17 cellular contexts compared by ENCODE assay signal in genomic region chr19:35232912-35233311, GRCh38. TPM values are rescaled to one million over a fixed set of nuclear protein-coding genes. Genes with fewer than 3 reads are reported as not detected.
DNase-seq lines count a peak whose midpoint lies in the region; ATAC-seq lines count a peak whose summit lies in the region.
"Had no signal": no experiment of that assay in that cellular context is flagged by ENCODE, and none has a peak within 500 bp of the region (broad histone marks: within the 10 kb centered on the region; RNA-seq: fewer than 3 reads in every experiment).

No MANE protein-coding gene starts in this region.

- H3K4me1 Mint-ChIP-seq in central memory CD8-positive, alpha-beta T cell: no peaks in the 10 kb centered on the region

- H3K27me3 Mint-ChIP-seq in central memory CD8-positive, alpha-beta T cell: peaks cover 9% of the 10 kb centered on the region

- no peak for ATAC-seq in central memory CD8-positive, alpha-beta T cell (replicated peaks; ENCODE audit: extremely low read depth, poor library complexity, severe bottlenecking)
- no peak for ATAC-seq in GM21737 (IDR thresholded peaks at IDR 0.05; ENCODE audit: unreplicated experiment)
- ATAC-seq: CD8-positive, alpha-beta T cell had no signal

- intact Hi-C loops in posterior vena cava (cut with DNase I): no loop called here

- peak; percentile 35 for DNase-seq in activated CD8-positive, alpha-beta memory T cell treated with anti-CD3 and anti-CD28 coated beads for 24 hours
- DNase-seq in activated CD8-positive, alpha-beta memory T cell treated with anti-CD3 and anti-CD28 coated beads, Interleukin-2, amount 50 U/mL, for 4 hours: no peak
- no peak for DNase-seq in central memory CD8-positive, alpha-beta T cell (ENCODE audit: low spot score in 2 of 2)
- DNase-seq in posterior vena cava (ENCODE audit: low spot score) (peak; percentile 5), SK-N-DZ (ENCODE audit: low spot score) (no peak)
- DNase-seq: 8988T, DND-41, GM23248, KG1, NCI-H1436, NCI-H2029, NCI-H2171, NCI-H446, NCI-H774, RPMI8226 had no signal

- H3K27ac Mint-ChIP-seq in central memory CD8-positive, alpha-beta T cell (ENCODE audit: low read depth): peak overlapping the region; percentile 91
- H3K27ac Mint-ChIP-seq: CD8-positive, alpha-beta T cell had no signal

- peaks cover 2% of the 10 kb centered on the region for H3K36me3 Mint-ChIP-seq in central memory CD8-positive, alpha-beta T cell (ENCODE audit: insufficient read depth)
- H3K36me3 Mint-ChIP-seq: CD8-positive, alpha-beta T cell had no signal

- H3K4me3 Mint-ChIP-seq in central memory CD8-positive, alpha-beta T cell: no peak overlapping the region
- H3K4me3 Mint-ChIP-seq: CD8-positive, alpha-beta T cell had no signal

- H3K9me3 Mint-ChIP-seq in central memory CD8-positive, alpha-beta T cell: no peaks in the 10 kb centered on the region
- H3K9me3 Mint-ChIP-seq: CD8-positive, alpha-beta T cell had no signal

RNA-seq across cellular contexts. Expression of gene FAM187B, which starts 4.4 kb away (rescaled TPM):
- total RNA-seq in posterior vena cava: not detected
- polyA plus RNA-seq in SK-N-DZ (2014; cell fraction: cytosol; rRNA removed): not detected in 2 replicates
- polyA plus RNA-seq in SK-N-DZ (2014; cell fraction: nucleus; rRNA removed): not detected in 2 replicates
- total RNA-seq: CD8-positive, alpha-beta T cell; GM23248 had no signal
- polyA plus RNA-seq: GM23248 had no signal

RNA-seq across cellular contexts. Expression of gene LSR, which starts 15.9 kb away (rescaled TPM):
- total RNA-seq in posterior vena cava: 1 to 10 TPM; 5.1 to 5.5 TPM
- polyA plus RNA-seq in SK-N-DZ (2014; cell fraction: cytosol; rRNA removed): 1.1 and 1.5 TPM in 2 replicates
- 0.12 and 0.30 TPM in 2 replicates for polyA plus RNA-seq in SK-N-DZ (2014; cell fraction: nucleus; rRNA removed)
- total RNA-seq: GM23248 had no signal

RNA-seq across cellular contexts. Expression of gene USF2, which starts 35.9 kb away (rescaled TPM):
- total RNA-seq in posterior vena cava: 10 to 100 TPM; 78.9 to 88.0 TPM
- 66.8 and 68.2 TPM in 2 replicates for polyA plus RNA-seq in SK-N-DZ (2014; cell fraction: cytosol; rRNA removed)
- 86.7 and 114 TPM in 2 replicates for polyA plus RNA-seq in SK-N-DZ (2014; cell fraction: nucleus; rRNA removed)

RNA-seq across cellular contexts. Expression of gene HAMP, which starts 49.4 kb away (rescaled TPM):
- not detected for total RNA-seq in posterior vena cava
- polyA plus RNA-seq in SK-N-DZ (2014; cell fraction: cytosol; rRNA removed): 0.02 TPM in 1 of 2 replicates, not detected in the other
- not detected in 2 replicates for polyA plus RNA-seq in SK-N-DZ (2014; cell fraction: nucleus; rRNA removed)
- total RNA-seq: GM23248 had no signal
- polyA plus RNA-seq: GM23248 had no signal

RNA-seq across cellular contexts. Expression of gene MAG, which starts 59.0 kb away (rescaled TPM):
- total RNA-seq in posterior vena cava: not detected
- 2.2 TPM in 1 of 2 replicates, not detected in the other for polyA plus RNA-seq in SK-N-DZ (2014; cell fraction: cytosol; rRNA removed)
- not detected in 2 replicates for polyA plus RNA-seq in SK-N-DZ (2014; cell fraction: nucleus; rRNA removed)
- total RNA-seq: CD8-positive, alpha-beta T cell; GM23248 had no signal
- polyA plus RNA-seq: GM23248 had no signal

Comparison
In these comparisons a context has a peak if more than half of its experiments do, and no peak if none do; other contexts are left out.
1. DNase-seq: peak in activated CD8-positive, alpha-beta memory T cell treated with anti-CD3 and anti-CD28 coated beads for 24 hours (single experiment) and posterior vena cava (single experiment); none in activated CD8-positive, alpha-beta memory T cell treated with anti-CD3 and anti-CD28 coated beads, Interleukin-2, amount 50 U/mL, for 4 hours (single experiment), central memory CD8-positive, alpha-beta T cell (0 of 2) and SK-N-DZ (single experiment).